35 cellular contexts compared by ENCODE assay signal in the genomic region with DNA sequence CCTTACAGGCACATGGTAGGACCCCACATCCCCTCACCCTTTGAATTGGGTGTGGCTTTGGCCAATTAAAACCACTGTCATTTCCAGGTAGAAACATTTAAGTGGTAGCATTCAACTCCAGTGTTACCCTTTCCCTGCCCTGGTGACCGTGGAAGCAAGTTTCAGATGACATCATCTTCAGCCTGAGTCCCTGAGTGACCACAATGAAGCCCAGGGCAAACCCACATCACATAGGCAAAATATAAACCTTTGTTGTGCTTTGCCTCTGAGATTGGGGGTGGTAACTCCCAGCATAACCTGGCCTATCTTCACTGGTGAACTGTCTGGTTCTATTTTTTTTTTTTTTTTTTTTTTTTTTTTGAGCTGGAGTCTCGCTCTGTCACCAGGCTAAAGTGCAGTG.
"Had no signal": no experiment of that assay in that cellular context is flagged by ENCODE, and none has a peak within 500 bp of the region (broad histone marks: within the 10 kb centered on the region; RNA-seq: fewer than 3 reads in every experiment).

No MANE protein-coding gene starts in this region.

- H3K4me1 ChIP-seq: colonic mucosa, parathyroid adenoma, psoas muscle, uterus had no signal

- ATAC-seq: left colon; naive thymus-derived CD8-positive, alpha-beta T cell; psoas muscle had no signal

- H3K36me3 ChIP-seq: cardiac muscle cell, colonic mucosa, esophagus squamous epithelium, thoracic aorta, uterus had no signal

- H3K4me3 ChIP-seq: cardiac muscle cell, colonic mucosa, esophagus squamous epithelium, psoas muscle, smooth muscle cell, thoracic aorta, uterus had no signal

- H3K9me3 ChIP-seq: colonic mucosa, esophagus squamous epithelium, psoas muscle, thoracic aorta, uterus had no signal

- H3K27me3 ChIP-seq: cardiac muscle cell, colonic mucosa, esophagus squamous epithelium, uterus had no signal

- H3K9me3 Mint-ChIP-seq: T-helper 1 cell treated with Interleukin-12 subunit alpha and Interleukin-12 subunit beta and Interleukin-4 antibody, amounts not matched to agents 30 μg/mL and 1 μg/mL, for 36 hours had no signal

- H3K4me3 Mint-ChIP-seq: activated naive CD8-positive, alpha-beta T cell; brain; naive thymus-derived CD8-positive, alpha-beta T cell; neural crest cell; T-helper 1 cell treated with Interleukin-12 subunit alpha and Interleukin-12 subunit beta and Interleukin-4 antibody, amounts not matched to agents 30 μg/mL and 1 μg/mL, for 36 hours had no signal

- H3K4me1 Mint-ChIP-seq: naive thymus-derived CD8-positive, alpha-beta T cell had no signal

- H3K27ac ChIP-seq: cardiac muscle cell, colonic mucosa, epithelial cell of prostate, esophagus squamous epithelium, parathyroid adenoma, psoas muscle, thoracic aorta, uterus, VCaP had no signal

- FAIRE-seq: endometrium, islet of Langerhans, TTC549 had no signal

- H3K27ac Mint-ChIP-seq: activated naive CD8-positive, alpha-beta T cell; brain; naive thymus-derived CD8-positive, alpha-beta T cell; T-helper 1 cell treated with Interleukin-12 subunit alpha and Interleukin-12 subunit beta and Interleukin-4 antibody, amounts not matched to agents 30 μg/mL and 1 μg/mL, for 36 hours had no signal

- DNase-seq: activated CD4-positive, alpha-beta T cell treated with anti-CD3 and anti-CD28 coated beads for 48 hours; activated CD4-positive, alpha-beta T cell treated with anti-CD3 and anti-CD28 coated beads, Interleukin-2, amount 50 U/mL, for 48 hours; activated CD8-positive, alpha-beta memory T cell treated with anti-CD3 and anti-CD28 coated beads for 24 hours; activated effector memory CD4-positive, alpha-beta T cell treated with Interleukin-2 at 50 U/mL for 16 hours; activated naive CD4-positive, alpha-beta T cell treated with Interleukin-2 at 50 U/mL for 16 hours; aorta; cerebellar nuclear complex; colonic mucosa; effector CD8-positive, alpha-beta T cell; esophagus squamous epithelium; foreskin melanocyte; left colon; midbrain; naive thymus-derived CD8-positive, alpha-beta T cell; nucleus accumbens; psoas muscle; stimulated activated CD4-positive, alpha-beta T cell treated with anti-CD3 and anti-CD28 coated beads, Interleukin-15, amount 100 ng/mL, for 24 hours; stimulated activated CD4-positive, alpha-beta T cell treated with anti-CD3 and anti-CD28 coated beads, Interleukin-2, amount 100 ng/mL, for 24 hours; stimulated activated naive CD4-positive, alpha-beta T cell; T-helper 9 cell; trophoblast cell; uterus had no signal
